ENCODE assay signal across 12 cellular contexts in the genomic region with DNA sequence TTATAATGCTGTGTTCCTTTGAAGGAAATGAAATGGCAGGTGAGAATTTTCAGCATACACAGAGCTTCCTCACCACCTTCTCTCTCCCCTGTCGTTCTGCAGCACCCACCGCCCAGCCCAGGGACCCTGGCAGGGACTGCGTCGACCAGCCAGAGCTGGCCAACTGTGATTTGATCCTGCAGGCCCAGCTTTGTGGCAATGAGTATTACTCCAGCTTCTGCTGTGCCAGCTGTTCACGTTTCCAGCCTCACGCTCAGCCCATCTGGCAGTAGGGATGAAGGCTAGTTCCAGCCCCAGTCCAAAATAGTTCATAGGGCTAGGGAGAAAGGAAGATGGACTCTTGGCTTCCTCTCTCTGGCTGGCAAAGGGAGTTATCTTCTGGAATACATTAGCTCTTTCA.
"Had no signal": no experiment of that assay in that cellular context is flagged by ENCODE, and none has a peak within 500 bp of the region (broad histone marks: within the 10 kb centered on the region; RNA-seq: fewer than 3 reads in every experiment).

No MANE protein-coding gene starts in this region.

- ATAC-seq: esophagus mucosa, foreskin keratinocyte, heart left ventricle had no signal

- H3K27ac ChIP-seq: breast epithelium, foreskin keratinocyte, heart left ventricle, tibial artery had no signal

- DNase-seq: activated CD4-positive, alpha-beta memory T cell treated with anti-CD3 and anti-CD28 coated beads for 36 hours; activated gamma-delta T cell; activated naive CD8-positive, alpha-beta T cell treated with anti-CD3 and anti-CD28 coated beads for 36 hours; activated T-cell treated with anti-CD3 and anti-CD28 coated beads, Interleukin-2, amount 50 U/mL, for 48 hours; anterior cingulate cortex; foreskin keratinocyte; heart left ventricle; stimulated activated CD4-positive, alpha-beta T cell treated with anti-CD3 and anti-CD28 coated beads, Interleukin-4, amount 100 ng/mL, for 4 hours; T-helper 9 cell; tibial artery had no signal

- H3K9me3 ChIP-seq: breast epithelium, heart left ventricle, tibial artery had no signal

- H3K4me3 ChIP-seq: breast epithelium, heart left ventricle, tibial artery had no signal

- H3K36me3 ChIP-seq: breast epithelium had no signal

- H3K4me1 ChIP-seq: foreskin keratinocyte had no signal

- H3K27me3 ChIP-seq: breast epithelium, foreskin keratinocyte, heart left ventricle, tibial artery had no signal
